ENCODE assay signal across 9 cellular contexts in genomic region chr18:51278045-51278649, GRCh38.
DNase-seq lines count a peak whose midpoint lies in the region; ATAC-seq, FAIRE-seq and TF ChIP-seq lines count a peak whose summit lies in the region.
"Had no signal": no experiment of that assay in that cellular context is flagged by ENCODE, and none has a peak within 500 bp of the region (broad histone marks: within the 10 kb centered on the region; RNA-seq: fewer than 3 reads in every experiment).

No MANE protein-coding gene starts in this region.

- peak; percentile 35 for DNase-seq in Caki2 (ENCODE audit: low read depth)
- peak; percentile 53 for DNase-seq in HT1080 (ENCODE audit: low read depth)
- peak; percentile 86 for DNase-seq in RPMI8226
- peak; percentile 32 to 47 (median 43) for DNase-seq in K562 (ENCODE audit: extremely low read depth in 1 of 4, low spot score in 3 of 4)
- DNase-seq in mesenchymal stem cell = peak; percentile 15
- no peak for DNase-seq in AG08396 (ENCODE audit: low spot score)

- no peak overlapping the region for H4K91ac ChIP-seq in mesenchymal stem cell (ENCODE audit: low read length)

- H3K4me3 ChIP-seq in K562 (no peak overlapping the region), mesenchymal stem cell (ENCODE audit: insufficient read depth in 1 of 2, low read depth in 1 of 2, low read length in 2 of 2) (no peak overlapping the region)
- H3K4me3 ChIP-seq: lung had no signal

- no TSS peak for BruUV-seq in K562 (replicated peaks; lab: Mats Ljungman, UMichigan)

- H3K4me2 ChIP-seq in K562 (ENCODE audit: insufficient read depth, low read length) (no peak overlapping the region), mesenchymal stem cell (ENCODE audit: low read length, poor library complexity, severe bottlenecking) (no peak overlapping the region)

- no peak overlapping the region for H2BK5ac ChIP-seq in mesenchymal stem cell (ENCODE audit: low read depth, low read length, poor library complexity, severe bottlenecking)

- no peak overlapping the region for H3K18ac ChIP-seq in mesenchymal stem cell (ENCODE audit: low read depth in 1 of 2, low read length in 2 of 2)

- intact Hi-C loops in K562 (cut with micrococcal nuclease) = loop anchor here (10.0 kb wide), 1 partner anchor 97 kb away; no protein-coding TSS in a partner anchor

- H3K14ac ChIP-seq in mesenchymal stem cell (ENCODE audit: low read length in 2 of 2) = no peak overlapping the region

- H3K79me2 ChIP-seq in K562 (ENCODE audit: control insufficient read depth, insufficient read depth, low read length) = no peaks in the 10 kb centered on the region

- in situ Hi-C loops in Caki2 (cut with HindIII; ENCODE audit: low pct_unique_long_range_greater_than_20kb, low sequenced_read_pairs) = no loop called here
- in situ Hi-C loops in K562 (cut with MboI) = no loop called here

- TF ChIP-seq CTCF in K562 (IDR thresholded peaks at IDR 0.05 in 2 of 3, conservative IDR thresholded peaks at IDR 0.05 in 1 of 3; ENCODE audit: insufficient read depth in 2 of 3, low read depth in 1 of 3, low read length in 3 of 3) = peak; percentile 61 to 62 (median 61)

- H3K36me3 ChIP-seq in K562 (ENCODE audit: control insufficient read depth, insufficient read depth, low read length) = no peaks in the 10 kb centered on the region
- no peaks in the 10 kb centered on the region for H3K36me3 ChIP-seq in mesenchymal stem cell (ENCODE audit: control insufficient read depth in 1 of 2, insufficient read depth in 2 of 2, low read depth in 1 of 2, low read length in 2 of 2)

- H3K27me3 ChIP-seq in K562 (ENCODE audit: control insufficient read depth in 2 of 2, insufficient read depth in 2 of 2, low read length in 2 of 2) = no peaks in the 10 kb centered on the region; a peak in 1 of 5 replicates
- H3K27me3 ChIP-seq in mesenchymal stem cell (ENCODE audit: control insufficient read depth in 1 of 2, insufficient read depth in 1 of 2, low read length in 2 of 2) = no peaks in the 10 kb centered on the region

- ATAC-seq in K562 (peak; percentile 84), GM21423 (IDR thresholded peaks at IDR 0.05; ENCODE audit: unreplicated experiment) (no peak), GM21825 (IDR thresholded peaks at IDR 0.05; ENCODE audit: unreplicated experiment) (no peak)

- H2BK15ac ChIP-seq in mesenchymal stem cell (ENCODE audit: low read depth, poor library complexity, severe bottlenecking) = no peak overlapping the region

- no peak overlapping the region for H2AK5ac ChIP-seq in mesenchymal stem cell (ENCODE audit: low read length, severe bottlenecking)

- H3K9ac ChIP-seq in K562 (ENCODE audit: insufficient read depth in 1 of 2, low read depth in 2 of 2, low read length in 2 of 2) (no peak overlapping the region), mesenchymal stem cell (ENCODE audit: low read length) (no peak overlapping the region)

- no peak overlapping the region for H2BK12ac ChIP-seq in mesenchymal stem cell (ENCODE audit: low read length in 2 of 2)

- no peak for TF ChIP-seq POLR2A in K562 (conservative IDR thresholded peaks at IDR 0.05)

- H3K4ac ChIP-seq in mesenchymal stem cell (ENCODE audit: low read depth in 1 of 2, low read length in 2 of 2) = no peak overlapping the region

- no peak for FAIRE-seq in K562 (lab: Jason Lieb, UNC)

- no peaks in the 10 kb centered on the region for H3K9me3 ChIP-seq in K562 (replicated peaks; ENCODE audit: control insufficient read depth, insufficient read depth, low read depth, low read length)
- no peaks in the 10 kb centered on the region for H3K9me3 ChIP-seq in mesenchymal stem cell (ENCODE audit: control insufficient read depth, low read length)

- no peak overlapping the region for H2BK120ac ChIP-seq in mesenchymal stem cell (ENCODE audit: low read depth, low read length)

- H2AFZ ChIP-seq in K562 (ENCODE audit: low read depth, low read length) (no peak overlapping the region), mesenchymal stem cell (ENCODE audit: low read depth, low read length) (no peak overlapping the region)

- CTCF ChIA-PET in K562 (lab: Yijun Ruan, JAX; ENCODE audit: low intra/inter-chr PET ratio) = no interaction called here

- POLR2A ChIA-PET in K562 (lab: Yijun Ruan, JAX) = interaction anchor here (1.2 kb wide), 1 partner anchor 10 kb away, joined by 3 read pairs; no protein-coding TSS in a partner anchor

- peak; percentile 50 to 67 for TF ChIP-seq RAD21 in K562 (CRISPR knock-in tag; conservative IDR thresholded peaks at IDR 0.05 in 1 of 2, IDR thresholded peaks at IDR 0.05 in 1 of 2)

- no peak overlapping the region for H3K27ac ChIP-seq in K562 (ENCODE audit: extremely low read depth, low read depth, low read length)
- H3K27ac ChIP-seq in mesenchymal stem cell (ENCODE audit: low read length, poor library complexity, severe bottlenecking) = no peak overlapping the region

- H4K8ac ChIP-seq in mesenchymal stem cell (ENCODE audit: low read length) = no peak overlapping the region

- no peaks in the 10 kb centered on the region; a peak in 1 of 5 replicates for H3K4me1 ChIP-seq in K562 (replicated peaks in 1 of 2; ENCODE audit: control insufficient read depth in 2 of 2, insufficient read depth in 2 of 2, low read length in 2 of 2)
- no peaks in the 10 kb centered on the region for H3K4me1 ChIP-seq in mesenchymal stem cell (ENCODE audit: control insufficient read depth, insufficient read depth, low read depth, low read length)

- no peaks in the 10 kb centered on the region for H4K20me1 ChIP-seq in K562 (replicated peaks; ENCODE audit: control insufficient read depth, insufficient read depth, low read length)

- TF ChIP-seq EP300 in K562 (IDR thresholded peaks at IDR 0.05; ENCODE audit: low read length) = no peak

- no peaks in the 10 kb centered on the region for H3K79me1 ChIP-seq in mesenchymal stem cell (replicated peaks; ENCODE audit: low read length, poor library complexity, severe bottlenecking)

- H3K9me1 ChIP-seq in K562 (ENCODE audit: control insufficient read depth, insufficient read depth, low read length) = no peaks in the 10 kb centered on the region

- H3K23ac ChIP-seq in mesenchymal stem cell (ENCODE audit: low read length in 2 of 2) = no peak overlapping the region

- WGBS in K562 (ENCODE audit: insufficient coverage, low coverage, missing lambda C conversion rate) = 16% methylated on average over 4 of the region's 4 CpGs
- 84% methylated on average over 4 of the region's 4 CpGs for WGBS in mesenchymal stem cell

TF ChIP-seq in K562, 482 proteins besides CTCF, POLR2A, EP300 and RAD21:
- TF ChIP-seq SMC3 (conservative IDR thresholded peaks at IDR 0.05; ENCODE audit: insufficient read depth, low read depth, low read length) = 0 out of 2 replicates have a peak, but pooled peaks have one; percentile 10
- TF ChIP-seq ZNF408 (CRISPR knock-in tag; IDR thresholded peaks at IDR 0.05; ENCODE audit: low read depth) = no peak
- TF ChIP-seq CTCFL (IDR thresholded peaks at IDR 0.05; ENCODE audit: borderline replicate concordance, insufficient read depth, low read depth, low read length, poor library complexity, severe bottlenecking) = peak; percentile 43
